Comparison of ENCODE assay signal across 16 cellular contexts in the genomic region with DNA sequence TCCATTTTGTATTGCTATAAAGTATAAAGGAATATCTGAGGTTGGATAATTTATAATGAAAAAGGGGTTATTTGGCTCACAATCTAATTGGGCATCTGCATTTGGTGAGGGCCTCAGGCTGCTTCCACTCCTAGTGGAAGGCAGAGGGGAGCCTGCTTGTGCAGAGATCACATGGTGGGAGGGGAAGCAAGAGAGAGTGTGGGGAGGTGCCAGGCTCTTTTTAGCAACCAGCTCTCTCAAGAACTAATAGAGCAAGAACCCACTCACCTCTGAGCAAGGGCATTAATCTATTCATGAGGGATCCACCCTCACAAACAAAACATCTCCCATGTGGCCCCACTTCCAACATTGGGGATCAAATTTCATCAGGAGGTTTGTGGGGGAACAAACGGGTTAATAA.
"Had no signal": no experiment of that assay in that cellular context is flagged by ENCODE, and none has a peak within 500 bp of the region (broad histone marks: within the 10 kb centered on the region; RNA-seq: fewer than 3 reads in every experiment).

No MANE protein-coding gene starts in this region.

- H3K4me3 Mint-ChIP-seq: activated T-cell treated with anti-CD3 and anti-CD28 coated beads, Interleukin-2, amount 50 U/mL, for 4 hours; dendritic cell treated with granulocyte-macrophage colony-stimulating factor and Interleukin-4, amounts not matched to agents 40 ng/mL and 50 ng/mL, for 4 days; stimulated activated naive B cell treated with anti-CD40 and anti-IgM and Interleukin-4, amounts not matched to agents 10 μg/mL and 1 μg/mL and 100 μg/mL, for 72 hours had no signal

- ATAC-seq: activated T-cell treated with anti-CD3 and anti-CD28 coated beads, Interleukin-2, amount 50 U/mL, for 4 hours; gastroesophageal sphincter; pancreas; stimulated activated naive B cell treated with anti-CD40 and anti-IgM and Interleukin-4, amounts not matched to agents 10 μg/mL and 1 μg/mL and 100 μg/mL, for 72 hours had no signal

- H3K27ac Mint-ChIP-seq: dendritic cell treated with granulocyte-macrophage colony-stimulating factor and Interleukin-4, amounts not matched to agents 40 ng/mL and 50 ng/mL, for 4 days had no signal

- H3K9me3 Mint-ChIP-seq: activated T-cell treated with anti-CD3 and anti-CD28 coated beads, Interleukin-2, amount 50 U/mL, for 4 hours; dendritic cell treated with granulocyte-macrophage colony-stimulating factor and Interleukin-4, amounts not matched to agents 40 ng/mL and 50 ng/mL, for 4 days; naive B cell; stimulated activated naive B cell treated with anti-CD40 and anti-IgM and Interleukin-4, amounts not matched to agents 10 μg/mL and 1 μg/mL and 100 μg/mL, for 72 hours had no signal

- H3K4me3 ChIP-seq: gastroesophageal sphincter, pancreas, tibial artery had no signal

- H3K27me3 ChIP-seq: brain microvascular endothelial cell, gastroesophageal sphincter, pancreas, tibial artery had no signal

- DNase-seq: activated CD4-positive, CD25-positive, alpha-beta regulatory T cell treated with anti-CD3 and anti-CD28 coated beads, Interleukin-2, amount 50 U/mL, for 72 hours; activated gamma-delta T cell treated with Interleukin-2 at 50 U/mL for 16 hours; activated T-cell treated with anti-CD3 and anti-CD28 coated beads, Interleukin-2, amount 50 U/mL, for 4 hours; anterior cingulate cortex; brain microvascular endothelial cell; cerebellar nuclear complex; effector memory CD4-positive, alpha-beta T cell; erythroblast; mammary epithelial cell; naive B cell; pancreas; stimulated activated CD4-positive, alpha-beta T cell treated with anti-CD3 and anti-CD28 coated beads, Interleukin-2, amount 100 ng/mL, for 48 hours; stimulated activated naive B cell treated with anti-CD40 and anti-IgM and Interleukin-4, amounts not matched to agents 10 μg/mL and 1 μg/mL and 100 μg/mL, for 72 hours; tibial artery had no signal

- H3K4me1 ChIP-seq: pancreas, tibial artery had no signal

- H3K27me3 Mint-ChIP-seq: dendritic cell treated with granulocyte-macrophage colony-stimulating factor and Interleukin-4, amounts not matched to agents 40 ng/mL and 50 ng/mL, for 4 days; naive B cell; stimulated activated naive B cell treated with anti-CD40 and anti-IgM and Interleukin-4, amounts not matched to agents 10 μg/mL and 1 μg/mL and 100 μg/mL, for 72 hours had no signal

- H3K9me3 ChIP-seq: gastroesophageal sphincter, pancreas, tibial artery had no signal

- H3K27ac ChIP-seq: brain microvascular endothelial cell, gastroesophageal sphincter, pancreas, tibial artery had no signal
